27 cellular contexts compared by ENCODE assay signal in the genomic region with DNA sequence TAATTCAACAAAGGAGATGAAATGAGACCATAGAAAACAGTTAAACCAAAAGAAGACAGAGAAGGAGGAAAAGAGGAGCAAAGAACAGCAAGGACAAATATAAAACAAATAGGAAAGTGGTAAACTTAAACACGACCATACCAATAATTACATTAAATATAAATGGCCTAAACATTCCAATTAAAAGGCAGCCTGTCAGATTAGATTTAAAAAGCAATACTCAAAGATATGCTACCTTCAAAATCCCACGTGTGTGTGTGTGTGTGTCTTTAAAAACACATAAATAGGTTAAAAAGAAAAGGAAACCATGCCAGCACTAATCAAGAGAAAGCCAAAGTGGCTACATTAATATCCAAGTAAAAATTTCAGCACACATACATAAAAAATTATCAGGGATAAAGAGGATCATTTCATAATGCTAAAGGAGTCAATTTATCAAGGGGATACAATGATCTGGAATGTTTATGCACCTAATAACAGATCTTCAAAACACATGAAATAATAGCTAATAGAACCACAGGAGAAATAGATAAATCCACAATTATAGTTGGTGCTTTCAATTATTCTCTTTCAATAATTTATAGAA.
"Had no signal": no experiment of that assay in that cellular context is flagged by ENCODE, and none has a peak within 500 bp of the region (broad histone marks: within the 10 kb centered on the region; RNA-seq: fewer than 3 reads in every experiment).

No MANE protein-coding gene starts in this region.

- H3K27ac ChIP-seq: stomach, suprapubic skin, testis, thoracic aorta, thyroid gland, tibial artery, tibial nerve, transverse colon, upper lobe of left lung, upper lobe of right lung, uterus, vagina had no signal

- H3K4me1 ChIP-seq: stomach, suprapubic skin, testis, thyroid gland, tibial artery, tibial nerve, transverse colon, upper lobe of left lung, upper lobe of right lung, uterus, vagina had no signal

- H3K27me3 ChIP-seq: suprapubic skin, testis, thyroid gland, tibial artery, tibial nerve, transverse colon, upper lobe of left lung, upper lobe of right lung, uterus, vagina had no signal

- FAIRE-seq: urothelium cell line had no signal

- H3K9me3 ChIP-seq: suprapubic skin, testis, thyroid gland, uterus, vagina had no signal

- ATAC-seq: stimulated activated effector memory CD8-positive, alpha-beta T cell treated with anti-CD3 and anti-CD28 coated beads, Interleukin-12 subunit alpha, Interleukin-12 subunit beta, amount 100 ng/mL, for 72 hours; stimulated activated memory B cell treated with anti-CD40 and anti-IgM and Interleukin-4, amounts not matched to agents 10 μg/mL and 1 μg/mL and 100 μg/mL, for 72 hours; stimulated activated naive B cell treated with anti-CD40 and anti-IgM and Interleukin-4, amounts not matched to agents 10 μg/mL and 1 μg/mL and 100 μg/mL, for 72 hours; stimulated activated naive CD8-positive, alpha-beta T cell treated with anti-CD3 and anti-CD28 coated beads, Interleukin-15, amount 100 ng/mL, for 72 hours; stimulated activated naive CD8-positive, alpha-beta T cell treated with anti-CD3 and anti-CD28 coated beads, Interleukin-15, Interleukin-2, amounts not matched to agents 100 U/mL and 50 U/mL, for 24 hours; upper lobe of right lung had no signal

- DNase-seq: stimulated activated CD4-positive, alpha-beta T cell treated with anti-CD3 and anti-CD28 coated beads, Interleukin-2, amount 100 ng/mL, for 48 hours; stimulated activated CD4-positive, alpha-beta T cell treated with anti-CD3 and anti-CD28 coated beads, Interleukin-4, amount 100 ng/mL, for 1 hour; stimulated activated CD4-positive, alpha-beta T cell treated with anti-CD3 and anti-CD28 coated beads, Interleukin-4, amount 100 ng/mL, for 24 hours; stimulated activated CD4-positive, alpha-beta T cell treated with anti-CD3 and anti-CD28 coated beads, Interleukin-4, amount 100 ng/mL, for 4 hours; stimulated activated CD8-positive, alpha-beta memory T cell treated with anti-CD3 and anti-CD28 coated beads, Interleukin-4, amount 100 ng/mL, for 48 hours; stimulated activated naive B cell treated with anti-CD40 and anti-IgM and Interleukin-4, amounts not matched to agents 10 μg/mL and 1 μg/mL and 100 μg/mL, for 72 hours; stimulated activated naive CD4-positive, alpha-beta T cell; stimulated activated naive CD4-positive, alpha-beta T cell treated with Interleukin-2 at 50 U/mL for 16 hours; stimulated activated naive CD8-positive, alpha-beta T cell treated with anti-CD3 and anti-CD28 coated beads, Interleukin-15, amount 100 ng/mL, for 72 hours; stimulated activated naive CD8-positive, alpha-beta T cell treated with anti-CD3 and anti-CD28 coated beads, Interleukin-15, Interleukin-2, amounts not matched to agents 100 U/mL and 50 U/mL, for 24 hours; stomach; substantia nigra; testis; thyroid gland; tibial artery; transverse colon; trophoblast cell; upper lobe of left lung; upper lobe of right lung; uterus had no signal

- H3K36me3 ChIP-seq: stomach, suprapubic skin, thoracic aorta, thyroid gland, tibial artery, tibial nerve, transverse colon, upper lobe of left lung, upper lobe of right lung, uterus, vagina had no signal

- H3K4me3 ChIP-seq: stomach, suprapubic skin, testis, thoracic aorta, thyroid gland, tibial artery, tibial nerve, transverse colon, upper lobe of left lung, upper lobe of right lung, uterus, vagina had no signal
